12 cellular contexts compared by ENCODE assay signal in the genomic region with DNA sequence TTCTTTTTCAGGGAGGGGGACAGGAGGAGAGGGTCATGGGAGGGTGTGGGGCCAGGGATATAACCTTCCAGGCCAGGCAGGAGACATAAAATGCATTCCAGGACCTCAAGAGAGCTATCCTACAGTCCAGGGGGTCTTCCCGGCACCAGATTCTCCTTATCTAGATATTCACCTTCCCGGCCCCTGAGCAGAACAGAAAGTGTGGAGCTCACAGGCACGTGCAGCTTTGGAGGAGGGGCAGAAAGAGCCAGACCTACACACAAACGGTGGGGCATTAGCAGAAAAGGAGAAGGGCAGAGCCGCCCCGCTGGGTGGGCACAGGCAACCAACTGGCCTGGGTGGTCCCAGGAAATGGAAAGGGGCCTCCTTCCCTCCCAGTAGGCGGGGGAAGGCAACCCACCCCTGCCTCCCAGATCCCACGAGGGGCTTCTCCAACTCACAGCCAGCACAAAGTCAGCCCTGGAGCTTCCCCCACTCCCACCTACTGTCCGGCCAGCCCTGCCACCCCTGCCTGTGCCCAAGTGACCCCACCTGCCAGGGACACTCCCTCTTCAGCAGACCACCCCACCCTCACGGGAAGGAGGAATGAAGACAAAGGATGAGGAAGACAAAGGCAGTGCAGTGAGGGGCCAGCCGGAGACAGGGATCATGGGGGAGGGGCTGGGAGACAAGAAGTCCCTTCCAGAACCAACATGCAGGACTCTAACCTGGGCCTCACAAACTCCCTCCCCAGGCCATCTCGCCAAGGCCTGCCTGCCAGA. TPM values are rescaled to one million over a fixed set of nuclear protein-coding genes. Genes with fewer than 3 reads are reported as not detected.
DNase-seq lines count a peak whose midpoint lies in the region; ATAC-seq and TF ChIP-seq lines count a peak whose summit lies in the region.
"Had no signal": no experiment of that assay in that cellular context is flagged by ENCODE, and none has a peak within 500 bp of the region (broad histone marks: within the 10 kb centered on the region; RNA-seq: fewer than 3 reads in every experiment).

No MANE protein-coding gene starts in this region.

- no peak overlapping the region for H3K9ac ChIP-seq in colonic mucosa (ENCODE audit: low read depth in 2 of 2, low read length in 2 of 2)

- H3K4me1 ChIP-seq in cardiac muscle cell (ENCODE audit: low read depth): peaks cover 99% of the 10 kb centered on the region
- peaks cover 92% of the 10 kb centered on the region for H3K4me1 ChIP-seq in ectodermal cell (ENCODE audit: control insufficient read depth, insufficient read depth, low read length)
- peaks cover 68 to 81% (median 74%) of the 10 kb centered on the region in 4 donors for H3K4me1 ChIP-seq in upper lobe of left lung
- H3K4me1 ChIP-seq in colonic mucosa: peaks cover 56% of the 10 kb centered on the region

- peak in 1 of 2 donors; percentile 45 for DNase-seq in cardiac muscle cell (ENCODE audit: low read depth in 1 of 2, low spot score in 1 of 2)
- DNase-seq in Right ventricle myocardium inferior (ENCODE audit: missing footprints): no peak
- DNase-seq in upper lobe of left lung: no peak
- no peak for DNase-seq in nucleus accumbens (lab: John Stamatoyannopoulos, UW)
- DNase-seq in colonic mucosa: no peak
- DNase-seq: activated CD8-positive, alpha-beta memory T cell treated with anti-CD3 and anti-CD28 coated beads for 24 hours; activated gamma-delta T cell; effector CD4-positive, alpha-beta T cell; MV-4-11 had no signal

- no peak for TF ChIP-seq EP300 in upper lobe of left lung (IDR thresholded peaks at IDR 0.05)

- no peak overlapping the region for H3K4me3 ChIP-seq in cardiac muscle cell
- H3K4me3 ChIP-seq in ectodermal cell (ENCODE audit: insufficient read depth, low read depth, low read length): peak overlapping the region; percentile 4
- no peak overlapping the region for H3K4me3 ChIP-seq in upper lobe of left lung
- H3K4me3 ChIP-seq in colonic mucosa: no peak overlapping the region

- peaks cover 5% of the 10 kb centered on the region for H3K27me3 Mint-ChIP-seq in nephron (ENCODE audit: low read depth)

- peaks cover 92% of the 10 kb centered on the region for H3K4me1 Mint-ChIP-seq in nephron

- H3K9me3 ChIP-seq in cardiac muscle cell (ENCODE audit: low read depth) (no peaks in the 10 kb centered on the region), ectodermal cell (ENCODE audit: control insufficient read depth, low read length) (no peaks in the 10 kb centered on the region), upper lobe of left lung (no peaks in the 10 kb centered on the region), colonic mucosa (no peaks in the 10 kb centered on the region)

- H3K9me3 Mint-ChIP-seq in nephron: no peaks in the 10 kb centered on the region

- no peak for TF ChIP-seq CTCF in cardiac muscle cell (IDR thresholded peaks at IDR 0.05; ENCODE audit: low read depth, low read length)
- TF ChIP-seq CTCF in nephron (IDR thresholded peaks at IDR 0.05; ENCODE audit: unreplicated experiment in 3 of 3): no peak
- TF ChIP-seq CTCF in upper lobe of left lung (IDR thresholded peaks at IDR 0.05): no peak
- TF ChIP-seq CTCF in colonic mucosa (IDR thresholded peaks at IDR 0.05): no peak

- intact Hi-C loops in Right ventricle myocardium inferior (cut with DNase I): no loop called here
- intact Hi-C loops in colonic mucosa (cut with DNase I): no loop called here

- ATAC-seq in Right ventricle myocardium inferior: no peak
- ATAC-seq in upper lobe of left lung (ENCODE audit: low FRiP score in 2 of 2): no peak
- ATAC-seq in HG03039 (IDR thresholded peaks at IDR 0.05; ENCODE audit: unreplicated experiment): no peak

- H3K27ac ChIP-seq in cardiac muscle cell: peak overlapping the region; percentile 98
- H3K27ac ChIP-seq in ectodermal cell (ENCODE audit: insufficient read depth, low read depth, low read length, poor library complexity, severe bottlenecking): peak overlapping the region; percentile 75
- H3K27ac ChIP-seq in upper lobe of left lung: peak overlapping the region in 3 of 4 donors; percentile 27 to 66 (median 60)
- H3K27ac ChIP-seq in colonic mucosa: no peak overlapping the region

- H3K27me3 ChIP-seq in cardiac muscle cell: no peaks in the 10 kb centered on the region
- no peaks in the 10 kb centered on the region for H3K27me3 ChIP-seq in ectodermal cell (ENCODE audit: control insufficient read depth, insufficient read depth, low read length, poor library complexity, severe bottlenecking)
- H3K27me3 ChIP-seq in upper lobe of left lung: no peaks in the 10 kb centered on the region
- no peaks in the 10 kb centered on the region for H3K27me3 ChIP-seq in colonic mucosa

- peak overlapping the region; percentile 97 to 99 (median 98) for H3K27ac Mint-ChIP-seq in nephron

- TF ChIP-seq POLR2A in upper lobe of left lung (IDR thresholded peaks at IDR 0.05): no peak

- 22 to 25% methylated on average over 11 to 12 of the region's 12 CpGs for WGBS in ectodermal cell, 2 experiments
- WGBS in upper lobe of left lung, 2 donors: 80 to 85% methylated on average over 11 to 12 of the region's 12 CpGs

- H3K36me3 ChIP-seq in cardiac muscle cell (no peaks in the 10 kb centered on the region), ectodermal cell (ENCODE audit: control insufficient read depth, insufficient read depth, low read length) (no peaks in the 10 kb centered on the region), upper lobe of left lung (no peaks in the 10 kb centered on the region), colonic mucosa (no peaks in the 10 kb centered on the region)

- no peaks in the 10 kb centered on the region for H3K36me3 Mint-ChIP-seq in nephron (ENCODE audit: low read depth)

- H3K4me3 Mint-ChIP-seq in nephron: peak overlapping the region; percentile 65 to 71 (median 66)

RNA-seq across cellular contexts. Expression of gene CCDC85C, which starts 33.3 kb away (rescaled TPM):
- 45.7 and 46.5 TPM in 2 replicates for total RNA-seq in cardiac muscle cell
- polyA plus RNA-seq in cardiac muscle cell: 38.2 and 39.6 TPM in 2 replicates
- 53.1 TPM for total RNA-seq in Right ventricle myocardium inferior
- 67.5 TPM for polyA plus RNA-seq in ectodermal cell (2013, experiment 1 of 4)
- polyA plus RNA-seq in ectodermal cell (2013, experiment 2 of 4): 71.2 TPM
- polyA plus RNA-seq in ectodermal cell (2013, experiment 3 of 4): 48.8 TPM
- polyA plus RNA-seq in ectodermal cell (2013, experiment 4 of 4): 50.3 TPM
- 10 to 100 TPM in 5 of 6 donors, 1 to 10 TPM in 1; 5.2 to 31.0 (median 20.4) TPM for total RNA-seq in upper lobe of left lung
- total RNA-seq in colonic mucosa: 10 to 100 TPM; 54.0 to 73.4 TPM
